In the genomic region with DNA sequence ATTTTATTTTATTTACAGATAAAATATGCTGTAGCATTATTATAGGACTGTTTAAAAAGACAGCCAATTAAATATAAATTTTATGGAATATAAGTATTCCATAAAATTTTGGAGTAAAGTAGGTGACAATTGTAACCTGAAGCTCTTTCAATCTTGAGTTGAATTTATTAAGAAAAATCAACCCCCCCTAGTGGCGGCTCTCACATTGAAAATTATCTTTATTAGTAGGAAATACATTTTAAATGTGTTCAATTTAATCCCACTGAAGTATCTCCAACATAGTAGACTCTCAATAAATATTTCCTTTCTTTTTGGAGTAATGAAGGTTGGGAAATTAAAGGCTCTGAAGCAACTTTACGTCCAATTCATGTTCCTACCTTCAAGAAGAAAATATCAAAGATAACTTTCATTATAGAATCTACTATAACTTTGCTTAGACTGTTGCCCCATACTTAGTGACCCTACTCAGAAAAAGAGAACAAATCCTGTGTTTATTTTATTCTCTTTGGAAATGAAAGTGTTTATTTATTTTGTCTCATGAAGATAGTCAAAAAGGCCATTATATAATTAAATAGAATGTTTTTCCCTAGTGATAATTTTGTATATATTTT, we compare ENCODE assay signal across 8 cellular contexts. TPM values are rescaled to one million over a fixed set of nuclear protein-coding genes. Genes with fewer than 3 reads are reported as not detected.
DNase-seq lines count a peak whose midpoint lies in the region; ATAC-seq and TF ChIP-seq lines count a peak whose summit lies in the region.

No MANE protein-coding gene starts in this region.

- in situ Hi-C loops in Panc1 (cut with HindIII; ENCODE audit: low pct_unique_long_range_greater_than_20kb, low sequenced_read_pairs), result no loop called here

- no peak overlapping the region for H3K4me2 ChIP-seq in mesendoderm (ENCODE audit: low read length)

- H3K4me1 ChIP-seq in heart right ventricle, result peaks cover 3 to 75% (median 69%) of the 10 kb centered on the region in 9 donors
- H3K4me1 ChIP-seq in Panc1 (ENCODE audit: control insufficient read depth, insufficient read depth, low read length), result peaks cover 52% of the 10 kb centered on the region
- H3K4me1 ChIP-seq in mesendoderm (ENCODE audit: control insufficient read depth, low read depth, low read length), result no peaks in the 10 kb centered on the region

- no TSS peak for BruUV-seq in Panc1 (replicated peaks; lab: Mats Ljungman, UMichigan)

- TF ChIP-seq CTCF in heart right ventricle (IDR thresholded peaks at IDR 0.05), result peak; percentile 47 to 78 (median 70)
- peak; percentile 76; the same call in 1 of the 2 replicates for TF ChIP-seq CTCF in Panc1 (IDR thresholded peaks at IDR 0.05)
- peak; percentile 39 for TF ChIP-seq CTCF in kidney epithelial cell (IDR thresholded peaks at IDR 0.05; ENCODE audit: insufficient read depth, low read length, poor library complexity, severe bottlenecking)

- peak overlapping the region in 6 of 10 donors; percentile 1 to 97 (median 95) for H3K27ac ChIP-seq in heart right ventricle
- H3K27ac ChIP-seq in Panc1 (ENCODE audit: low read length), result peak overlapping the region; percentile 68
- H3K27ac ChIP-seq in mesendoderm (ENCODE audit: low read depth, low read length), result no peak overlapping the region

- H3K23ac ChIP-seq in mesendoderm (ENCODE audit: low read length), result no peak overlapping the region

- ATAC-seq in heart right ventricle (no peak), Right ventricle myocardium inferior (no peak), Panc1 (no peak), HG02970 (IDR thresholded peaks at IDR 0.05; ENCODE audit: low FRiP score, unreplicated experiment) (no peak)

- DNase-seq in heart right ventricle (peak in 1 of 2 donors; percentile 68), Right ventricle myocardium inferior (ENCODE audit: missing footprints) (no peak), Panc1 (ENCODE audit: low read depth, low spot score) (no peak), amniotic stem cell (lab: John Stamatoyannopoulos, UW) (peak; percentile 30), kidney epithelial cell (ENCODE audit: low read depth) (no peak), mesendoderm (no peak)
- DNase-seq in stimulated activated CD8-positive, alpha-beta memory T cell treated with anti-CD3 and anti-CD28 coated beads, Interleukin-15, amount 100 ng/mL, for 1 hour (ENCODE audit: low read depth), result peak; percentile 25

- CTCF ChIA-PET in Panc1 (lab: Charles Lee), result interaction anchor here (0.7 to 0.9 kb wide), 3 partner anchors 230 to 410 kb away, joined by 3 to 5 read pairs (median 3); no protein-coding TSS in a partner anchor

- H4K8ac ChIP-seq in mesendoderm (ENCODE audit: low read depth, low read length), result no peak overlapping the region

- H2BK5ac ChIP-seq in mesendoderm (ENCODE audit: low read length), result no peak overlapping the region

- no peaks in the 10 kb centered on the region for H3K27me3 ChIP-seq in heart right ventricle
- no peaks in the 10 kb centered on the region for H3K27me3 ChIP-seq in Panc1 (ENCODE audit: control insufficient read depth, insufficient read depth, low read length)
- H3K27me3 ChIP-seq in kidney epithelial cell (ENCODE audit: control insufficient read depth, insufficient read depth, low read length), result no peaks in the 10 kb centered on the region
- no peaks in the 10 kb centered on the region for H3K27me3 ChIP-seq in mesendoderm (ENCODE audit: insufficient read depth, low read length, poor library complexity)

- H3K4ac ChIP-seq in mesendoderm (ENCODE audit: low read depth, low read length), result no peak overlapping the region

- H3K9me3 ChIP-seq in heart right ventricle (no peaks in the 10 kb centered on the region), Panc1 (ENCODE audit: control insufficient read depth, insufficient read depth, low read depth, low read length) (no peaks in the 10 kb centered on the region)

- H3K4me3 ChIP-seq in heart right ventricle, result peak overlapping the region in 8 of 10 donors; percentile 76 to 97 (median 90)
- H3K4me3 ChIP-seq in Panc1 (ENCODE audit: low read depth in 2 of 2, low read length in 2 of 2), result peak overlapping the region; percentile 64 to 93
- peak overlapping the region; percentile 96 for H3K4me3 ChIP-seq in kidney epithelial cell (ENCODE audit: low read depth, low read length)
- no peak overlapping the region for H3K4me3 ChIP-seq in mesendoderm (ENCODE audit: low read length)

- intact Hi-C loops in heart right ventricle (cut with DNase I) (loop anchor here in 8 of 10 donors (2.0 to 10.0 kb wide), 8 partner anchors 223 to 374 kb away; no protein-coding TSS in a partner anchor), Right ventricle myocardium inferior (cut with DNase I) (loop anchor here (5.0 kb wide), 2 partner anchors 231 to 319 kb away; no protein-coding TSS in a partner anchor), Panc1 (cut with micrococcal nuclease; ENCODE audit: unreplicated experiment) (loop anchor here (2.0 to 10.0 kb wide), 3 partner anchors 319 to 407 kb away; no protein-coding TSS in a partner anchor)

- H2AK5ac ChIP-seq in mesendoderm (ENCODE audit: low read length), result no peak overlapping the region

- no peak overlapping the region for H4K5ac ChIP-seq in mesendoderm (ENCODE audit: low read length)

- 18 to 20% methylated on average over 2 of the region's 2 CpGs for WGBS in heart right ventricle, 2 donors
- no CpG with 5 or more reads among the region's 2 CpGs for WGBS in mesendoderm (ENCODE audit: extremely low coverage, insufficient coverage, low lambda C conversion rate)

- no peak overlapping the region for H3K18ac ChIP-seq in mesendoderm (ENCODE audit: low read length)

- H3K56ac ChIP-seq in mesendoderm (ENCODE audit: low read length), result no peak overlapping the region

- H2BK120ac ChIP-seq in mesendoderm (ENCODE audit: low read depth, low read length), result no peak overlapping the region

- POLR2A ChIA-PET in Panc1 (lab: Charles Lee), result no interaction called here

- H2BK15ac ChIP-seq in mesendoderm (replicated peaks; ENCODE audit: low read depth), result no peak overlapping the region

- H3K79me1 ChIP-seq in mesendoderm (ENCODE audit: low read length), result peaks cover 2% of the 10 kb centered on the region

- peaks cover 4% of the 10 kb centered on the region for H3K79me2 ChIP-seq in mesendoderm (ENCODE audit: control insufficient read depth, insufficient read depth, low read length)

- no peak overlapping the region for H3K9ac ChIP-seq in mesendoderm (ENCODE audit: low read length)

- H3K36me3 ChIP-seq in heart right ventricle, result no peaks in the 10 kb centered on the region
- H3K36me3 ChIP-seq in Panc1 (ENCODE audit: control insufficient read depth, insufficient read depth, low read length), result no peaks in the 10 kb centered on the region
- H3K36me3 ChIP-seq in kidney epithelial cell (ENCODE audit: control insufficient read depth, insufficient read depth, low read length), result no peaks in the 10 kb centered on the region
- no peaks in the 10 kb centered on the region for H3K36me3 ChIP-seq in mesendoderm (ENCODE audit: control insufficient read depth, insufficient read depth, low read length)

RNA-seq across cellular contexts. Expression of a gene that starts 3.1 kb away (rescaled TPM):
- 10 to 100 TPM; 20.8 to 52.8 (median 34.7) TPM for total RNA-seq in heart right ventricle
- 1 to 10 TPM; 5.3 to 8.3 TPM for polyA plus RNA-seq in heart right ventricle
- 29.6 TPM for total RNA-seq in Right ventricle myocardium inferior
- 36.6 TPM for total RNA-seq in Panc1 (2021; ENCODE audit: unreplicated experiment)
- polyA plus RNA-seq in Panc1 (2012; ENCODE audit: insufficient read length), result 9.1 TPM
- total RNA-seq in kidney epithelial cell, result 29.0 and 41.8 TPM in 2 replicates
- 2.1 TPM for polyA plus RNA-seq in mesendoderm (2013, experiment 1 of 2)
- polyA plus RNA-seq in mesendoderm (2013, experiment 2 of 2), result 2.8 TPM

Comparison
In these comparisons a context has a peak if more than half of its experiments do, and no peak if none do; other contexts are left out.
1. DNase-seq: peak in amniotic stem cell (single experiment) and stimulated activated CD8-positive, alpha-beta memory T cell treated with anti-CD3 and anti-CD28 coated beads, Interleukin-15, amount 100 ng/mL, for 1 hour (single experiment); none in Right ventricle myocardium inferior (single experiment), Panc1 (single experiment), kidney epithelial cell (single experiment) and mesendoderm (single experiment).
2. Peak in every context shown above with its lines, with median percentiles within 50 percentile points of each other: CTCF ChIP-seq.